Comparison of ENCODE assay signal across 1 cellular context in the genomic region with DNA sequence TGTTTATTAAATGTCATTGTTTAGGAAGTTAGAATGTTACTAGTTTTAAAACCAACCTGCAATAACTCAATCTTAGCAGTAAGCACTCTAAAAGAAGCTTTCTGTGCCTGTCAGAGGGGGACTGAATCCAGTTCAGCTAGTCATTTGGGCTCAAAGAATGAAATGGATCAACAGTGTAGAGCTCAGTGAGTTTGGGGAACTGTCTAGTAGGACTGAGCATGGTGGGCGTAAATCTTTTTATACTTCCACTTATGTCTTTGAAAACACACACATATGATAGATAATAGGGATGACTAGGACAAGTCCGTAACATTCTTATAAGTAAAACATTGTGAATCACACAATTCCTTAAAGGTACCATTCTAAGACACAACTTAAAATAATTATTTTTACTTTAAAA.
TF ChIP-seq lines count a peak whose summit lies in the region.

No MANE protein-coding gene starts in this region.

TF ChIP-seq in HCT116, 20 proteins besides CTCF, POLR2A, EP300 and RAD21 (continued from another document):
- TF ChIP-seq, protein P1, sequence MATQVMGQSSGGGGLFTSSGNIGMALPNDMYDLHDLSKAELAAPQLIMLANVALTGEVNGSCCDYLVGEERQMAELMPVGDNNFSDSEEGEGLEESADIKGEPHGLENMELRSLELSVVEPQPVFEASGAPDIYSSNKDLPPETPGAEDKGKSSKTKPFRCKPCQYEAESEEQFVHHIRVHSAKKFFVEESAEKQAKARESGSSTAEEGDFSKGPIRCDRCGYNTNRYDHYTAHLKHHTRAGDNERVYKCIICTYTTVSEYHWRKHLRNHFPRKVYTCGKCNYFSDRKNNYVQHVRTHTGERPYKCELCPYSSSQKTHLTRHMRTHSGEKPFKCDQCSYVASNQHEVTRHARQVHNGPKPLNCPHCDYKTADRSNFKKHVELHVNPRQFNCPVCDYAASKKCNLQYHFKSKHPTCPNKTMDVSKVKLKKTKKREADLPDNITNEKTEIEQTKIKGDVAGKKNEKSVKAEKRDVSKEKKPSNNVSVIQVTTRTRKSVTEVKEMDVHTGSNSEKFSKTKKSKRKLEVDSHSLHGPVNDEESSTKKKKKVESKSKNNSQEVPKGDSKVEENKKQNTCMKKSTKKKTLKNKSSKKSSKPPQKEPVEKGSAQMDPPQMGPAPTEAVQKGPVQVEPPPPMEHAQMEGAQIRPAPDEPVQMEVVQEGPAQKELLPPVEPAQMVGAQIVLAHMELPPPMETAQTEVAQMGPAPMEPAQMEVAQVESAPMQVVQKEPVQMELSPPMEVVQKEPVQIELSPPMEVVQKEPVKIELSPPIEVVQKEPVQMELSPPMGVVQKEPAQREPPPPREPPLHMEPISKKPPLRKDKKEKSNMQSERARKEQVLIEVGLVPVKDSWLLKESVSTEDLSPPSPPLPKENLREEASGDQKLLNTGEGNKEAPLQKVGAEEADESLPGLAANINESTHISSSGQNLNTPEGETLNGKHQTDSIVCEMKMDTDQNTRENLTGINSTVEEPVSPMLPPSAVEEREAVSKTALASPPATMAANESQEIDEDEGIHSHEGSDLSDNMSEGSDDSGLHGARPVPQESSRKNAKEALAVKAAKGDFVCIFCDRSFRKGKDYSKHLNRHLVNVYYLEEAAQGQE (IDR thresholded peaks at IDR 0.05; ENCODE audit: low read depth), result no peak
TF ChIP-seq in HCT116: peak in this region for 0.
